In the genomic region with DNA sequence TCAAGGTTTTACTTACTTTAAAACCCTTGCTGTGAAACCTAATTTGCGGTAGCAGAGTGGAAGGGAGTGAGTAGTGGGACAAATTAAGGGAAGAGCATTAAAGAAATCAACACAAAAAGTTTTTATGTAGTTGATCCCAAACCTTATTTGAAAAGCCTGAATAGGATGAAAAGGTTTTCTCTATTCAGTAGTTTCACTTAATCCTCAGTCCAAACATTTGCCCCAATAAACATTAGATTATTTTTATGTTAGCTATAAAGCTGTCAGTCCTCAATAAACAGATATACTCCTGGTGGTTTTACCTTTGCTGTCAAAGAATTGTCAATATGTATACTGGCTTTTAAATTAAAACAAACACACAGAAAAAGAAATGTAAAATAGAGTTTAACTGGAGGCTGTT, we compare ENCODE assay signal across 16 cellular contexts.
DNase-seq lines count a peak whose midpoint lies in the region; ATAC-seq and TF ChIP-seq lines count a peak whose summit lies in the region.
"Had no signal": no experiment of that assay in that cellular context is flagged by ENCODE, and none has a peak within 500 bp of the region (broad histone marks: within the 10 kb centered on the region; RNA-seq: fewer than 3 reads in every experiment).

No MANE protein-coding gene starts in this region.

- H2AFZ ChIP-seq in neural progenitor cell (replicated peaks), result no peak overlapping the region

- POLR2A ChIA-PET in HEK293 (lab: Yijun Ruan, JAX), result no interaction called here

- DNase-seq in LNCaP clone FGC (ENCODE audit: low read depth), result peak; percentile 61
- peak; percentile 52 for DNase-seq in NCI-H69 (lab: John Stamatoyannopoulos, UW)
- no peak for DNase-seq in neural progenitor cell (ENCODE audit: low spot score)
- DNase-seq in superior temporal gyrus (ENCODE audit: extremely low spot score), result no peak
- no peak for DNase-seq in GOT3 (lab: John Stamatoyannopoulos, UW)
- DNase-seq: C1 segment of cervical spinal cord; Calu3; CD4-positive, alpha-beta memory T cell; COR-L47; DMS79 treated with DMSO at 0.1 percent for 48 hours; GF-D8; H9 had no signal

- no peak overlapping the region for H3K27ac Mint-ChIP-seq in neural progenitor cell
- H3K27ac Mint-ChIP-seq: CD4-positive, alpha-beta memory T cell; H9 had no signal

- ATAC-seq in GM19397 (IDR thresholded peaks at IDR 0.05; ENCODE audit: unreplicated experiment) (no peak), HG03175 (IDR thresholded peaks at IDR 0.05; ENCODE audit: unreplicated experiment) (no peak)
- ATAC-seq: HCT116 had no signal

- H3K4me3 ChIP-seq in HEK293 (ENCODE audit: low read depth, low read length) (no peak overlapping the region), LNCaP clone FGC (ENCODE audit: low read depth, low read length) (no peak overlapping the region), neural progenitor cell (no peak overlapping the region)

- TF ChIP-seq CTCF in HEK293 (tag by site-specific recombination; IDR thresholded peaks at IDR 0.05) (no peak), LNCaP clone FGC (IDR thresholded peaks at IDR 0.05; ENCODE audit: control insufficient read depth, extremely low read depth, insufficient read depth) (no peak), neural progenitor cell (IDR thresholded peaks at IDR 0.05) (no peak)

- no peaks in the 10 kb centered on the region for H3K27me3 ChIP-seq in neural progenitor cell

- CTCF ChIA-PET in HEK293 (lab: Yijun Ruan, JAX), result interaction anchor here (0.7 kb wide), 2 partner anchors 50 to 781 kb away, joined by 3 read pairs; no protein-coding TSS in a partner anchor

- peaks cover 2% of the 10 kb centered on the region for H3K27me3 Mint-ChIP-seq in neural progenitor cell (ENCODE audit: insufficient read depth, low read depth)
- H3K27me3 Mint-ChIP-seq: CD4-positive, alpha-beta memory T cell had no signal

- H3K9me3 ChIP-seq in HEK293 (ENCODE audit: control insufficient read depth, insufficient read depth, low read depth, low read length), result no peaks in the 10 kb centered on the region
- H3K9me3 ChIP-seq in neural progenitor cell (ENCODE audit: low read depth), result no peaks in the 10 kb centered on the region

- H3K36me3 Mint-ChIP-seq in neural progenitor cell, result no peaks in the 10 kb centered on the region
- H3K36me3 Mint-ChIP-seq: CD4-positive, alpha-beta memory T cell had no signal

- H3K27ac ChIP-seq in HEK293 (ENCODE audit: extremely low read depth, low read depth, low read length) (peak overlapping the region; percentile 12; the same call in 1 of the 2 replicates), neural progenitor cell (no peak overlapping the region)

- no peaks in the 10 kb centered on the region for H3F3A ChIP-seq in neural progenitor cell (ENCODE audit: low read depth)

- H3K4me1 ChIP-seq in HEK293 (ENCODE audit: control insufficient read depth, insufficient read depth, low read length) (peaks cover 25% of the 10 kb centered on the region), neural progenitor cell (peaks cover 17% of the 10 kb centered on the region)

- no peak overlapping the region for H3K4me3 Mint-ChIP-seq in neural progenitor cell
- H3K4me3 Mint-ChIP-seq: CD4-positive, alpha-beta memory T cell; H9 had no signal

- no peak overlapping the region for H3K9ac ChIP-seq in neural progenitor cell

- H4K20me1 ChIP-seq in neural progenitor cell (ENCODE audit: low read depth), result no peaks in the 10 kb centered on the region

- no peaks in the 10 kb centered on the region for H3K9me3 Mint-ChIP-seq in neural progenitor cell
- H3K9me3 Mint-ChIP-seq: H9 had no signal

- H3K4me1 Mint-ChIP-seq in neural progenitor cell, result no peaks in the 10 kb centered on the region
- H3K4me1 Mint-ChIP-seq: CD4-positive, alpha-beta memory T cell; H9 had no signal

- H3K4me2 ChIP-seq in neural progenitor cell, result peak overlapping the region; percentile 46

- H3K36me3 ChIP-seq in HEK293 (ENCODE audit: control insufficient read depth in 2 of 2, insufficient read depth in 1 of 2, low read length in 2 of 2) (no peaks in the 10 kb centered on the region), neural progenitor cell (no peaks in the 10 kb centered on the region)

- H3K79me2 ChIP-seq in neural progenitor cell (ENCODE audit: low read depth), result no peaks in the 10 kb centered on the region

TF ChIP-seq in HEK293, 187 proteins besides CTCF, POLR2A, EP300 and RAD21 (continues in another document):
- TF ChIP-seq FEZF1 (tag by site-specific recombination; IDR thresholded peaks at IDR 0.05), result peak; percentile 85
- peak; percentile 78 for TF ChIP-seq ZNF18 (tag by site-specific recombination; IDR thresholded peaks at IDR 0.05)
- no peak for TF ChIP-seq ZNF629 (tag by site-specific recombination; IDR thresholded peaks at IDR 0.05)
- no peak for TF ChIP-seq EGR2 (tag by site-specific recombination; IDR thresholded peaks at IDR 0.05; ENCODE audit: low read depth)
- TF ChIP-seq ZNF10 (tag by site-specific recombination; IDR thresholded peaks at IDR 0.05), result no peak; the same call in 1 of the 2 replicates
- TF ChIP-seq ZNF221 (tag by site-specific recombination; IDR thresholded peaks at IDR 0.05; ENCODE audit: borderline replicate concordance), result no peak
- TF ChIP-seq INSM2 (tag by site-specific recombination; IDR thresholded peaks at IDR 0.05), result no peak
- TF ChIP-seq ZNF426 (tag by site-specific recombination; IDR thresholded peaks at IDR 0.05), result no peak
- TF ChIP-seq ZNF549 (tag by site-specific recombination; IDR thresholded peaks at IDR 0.05), result no peak
- no peak for TF ChIP-seq ZNF768 (tag by site-specific recombination; IDR thresholded peaks at IDR 0.05)
- no peak for TF ChIP-seq ZNF366 (tag by site-specific recombination; conservative IDR thresholded peaks at IDR 0.05)
- TF ChIP-seq ZNF791 (tag by site-specific recombination; IDR thresholded peaks at IDR 0.05), result no peak
- peak; percentile 56 for TF ChIP-seq ZXDB (tag by site-specific recombination; IDR thresholded peaks at IDR 0.05)
- no peak for TF ChIP-seq ZNF214 (tag by site-specific recombination; IDR thresholded peaks at IDR 0.05; ENCODE audit: borderline replicate concordance)
- no peak for TF ChIP-seq ZSCAN16 (tag by site-specific recombination; IDR thresholded peaks at IDR 0.05)
- TF ChIP-seq ZNF423 (tag by site-specific recombination; IDR thresholded peaks at IDR 0.05), result no peak
- TF ChIP-seq ZNF114 (tag by site-specific recombination; IDR thresholded peaks at IDR 0.05), result no peak
- TF ChIP-seq, protein P1, sequence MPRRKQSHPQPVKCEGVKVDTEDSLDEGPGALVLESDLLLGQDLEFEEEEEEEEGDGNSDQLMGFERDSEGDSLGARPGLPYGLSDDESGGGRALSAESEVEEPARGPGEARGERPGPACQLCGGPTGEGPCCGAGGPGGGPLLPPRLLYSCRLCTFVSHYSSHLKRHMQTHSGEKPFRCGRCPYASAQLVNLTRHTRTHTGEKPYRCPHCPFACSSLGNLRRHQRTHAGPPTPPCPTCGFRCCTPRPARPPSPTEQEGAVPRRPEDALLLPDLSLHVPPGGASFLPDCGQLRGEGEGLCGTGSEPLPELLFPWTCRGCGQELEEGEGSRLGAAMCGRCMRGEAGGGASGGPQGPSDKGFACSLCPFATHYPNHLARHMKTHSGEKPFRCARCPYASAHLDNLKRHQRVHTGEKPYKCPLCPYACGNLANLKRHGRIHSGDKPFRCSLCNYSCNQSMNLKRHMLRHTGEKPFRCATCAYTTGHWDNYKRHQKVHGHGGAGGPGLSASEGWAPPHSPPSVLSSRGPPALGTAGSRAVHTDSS (tag by site-specific recombination; IDR thresholded peaks at IDR 0.05), result no peak
- TF ChIP-seq ZNF449 (tag by site-specific recombination; IDR thresholded peaks at IDR 0.05), result no peak
- peak; percentile 32; the same call in 1 of the 2 replicates for TF ChIP-seq ZBTB8A (tag by site-specific recombination; IDR thresholded peaks at IDR 0.05)
- no peak for TF ChIP-seq ZNF658 (tag by site-specific recombination; IDR thresholded peaks at IDR 0.05)
- TF ChIP-seq ZNF544 (tag by site-specific recombination; IDR thresholded peaks at IDR 0.05), result no peak
- TF ChIP-seq ZNF394 (tag by site-specific recombination; IDR thresholded peaks at IDR 0.05; ENCODE audit: borderline replicate concordance), result no peak

Comparison
In these comparisons a context has a peak if more than half of its experiments do, and no peak if none do; other contexts are left out.
1. DNase-seq: peak in LNCaP clone FGC (single experiment) and NCI-H69 (single experiment); none in neural progenitor cell (single experiment), superior temporal gyrus (single experiment) and GOT3 (single experiment).